In genomic region chr2:68667371-68667770, GRCh38 we compare ENCODE assay signal across 37 cellular contexts. TPM values are rescaled to one million over a fixed set of nuclear protein-coding genes. Genes with fewer than 3 reads are reported as not detected.
"Had no signal": no experiment of that assay in that cellular context is flagged by ENCODE, and none has a peak within 500 bp of the region (broad histone marks: within the 10 kb centered on the region; RNA-seq: fewer than 3 reads in every experiment).

No MANE protein-coding gene starts in this region.

- H3K36me3 ChIP-seq: MG63 had no signal

- H3K4me3 ChIP-seq: MG63 had no signal

- DNase-seq: Karpas-422, Kasumi-1, MG63, MM.1S, MV-4-11, NCI-H1048, NCI-H1092, NCI-H1092 treated with DMSO at 0.1 percent for 48 hours, NCI-H1105, NCI-H1105 treated with DMSO at 0.1 percent for 48 hours, NCI-H1417, NCI-H1417 treated with DMSO at 0.1 percent for 48 hours, NCI-H1436, NCI-H1436 treated with DMSO at 0.1 percent for 48 hours, NCI-H146, NCI-H1694, NCI-H1694 treated with DMSO at 0.1 percent for 48 hours, NCI-H187, NCI-H187 treated with DMSO at 0.1 percent for 48 hours, NCI-H1930, NCI-H2029, NCI-H2029 treated with DMSO at 0.1 percent for 48 hours, NCI-H2081, NCI-H2081 treated with DMSO at 0.1 percent for 48 hours, NCI-H2107, NCI-H2171, NCI-H2171 treated with DMSO at 0.1 percent for 48 hours, NCI-H2227 treated with DMSO at 0.1 percent for 48 hours, NCI-H226, NCI-H345, NCI-H446, NCI-H446 treated with DMSO at 0.1 percent for 48 hours, NCI-H510A, NCI-H510A treated with DMSO at 0.1 percent for 48 hours had no signal

- H3K9me3 ChIP-seq: MG63 had no signal

RNA-seq across cellular contexts. Expression of gene PROKR1, which starts 24.0 kb away (rescaled TPM):
- total RNA-seq: LHCN-M2, MCF 10A, NCI-H460 had no signal
